ENCODE assay signal across 10 cellular contexts in the genomic region with DNA sequence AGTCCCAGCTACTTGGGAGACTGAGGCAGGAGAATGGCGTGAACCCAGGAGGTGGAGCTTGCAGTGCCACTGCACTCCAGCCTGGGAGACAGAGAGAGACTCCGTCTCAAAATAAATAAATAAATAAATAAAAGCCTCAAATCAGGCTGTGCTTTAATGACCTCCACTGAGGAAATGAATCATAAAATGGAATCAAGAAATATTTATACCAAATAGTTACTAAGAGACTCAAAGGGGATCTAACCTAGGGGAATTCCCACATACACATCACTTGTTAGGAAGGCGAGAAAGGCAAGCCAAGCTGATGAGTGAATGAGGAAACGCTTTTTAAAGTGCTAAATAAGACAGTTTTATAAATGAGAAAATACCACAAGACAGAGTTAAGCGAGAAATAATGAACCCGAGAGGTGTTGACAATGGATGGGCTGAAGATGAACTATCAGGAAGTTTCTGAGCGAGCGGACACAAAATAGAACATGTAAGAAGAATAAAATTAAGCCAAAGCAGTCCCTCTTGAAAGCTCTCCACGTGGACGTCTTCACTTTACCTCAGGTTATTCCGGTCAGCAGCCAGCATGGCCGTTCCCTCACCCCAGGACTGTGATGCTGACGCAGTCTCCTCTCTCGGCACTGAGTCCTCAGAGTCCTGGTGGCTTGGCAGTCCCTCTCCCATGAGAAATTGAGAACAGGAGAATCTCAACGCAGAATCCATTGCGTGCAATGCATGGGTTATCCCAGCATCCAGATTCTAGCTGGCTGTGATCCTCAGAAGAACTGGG. TPM values are rescaled to one million over a fixed set of nuclear protein-coding genes. Genes with fewer than 3 reads are reported as not detected.
DNase-seq lines count a peak whose midpoint lies in the region; TF ChIP-seq lines count a peak whose summit lies in the region.
"Had no signal": no experiment of that assay in that cellular context is flagged by ENCODE, and none has a peak within 500 bp of the region (broad histone marks: within the 10 kb centered on the region; RNA-seq: fewer than 3 reads in every experiment).

No MANE protein-coding gene starts in this region.

- 74 to 80% (median 77%) methylated on average over 16 of the region's 16 CpGs for WGBS in spleen, 5 donors

- no peak for TF ChIP-seq POLR2A in spleen (IDR thresholded peaks at IDR 0.05)

- in situ Hi-C loops in brain microvascular endothelial cell (cut with HindIII; ENCODE audit: low pct_ligation_motif_present, low sequenced_read_pairs), result no loop called here

- H3K9me3 ChIP-seq in spleen, result no peaks in the 10 kb centered on the region

- peak overlapping the region; percentile 15 for H3K4me3 ChIP-seq in brain microvascular endothelial cell (ENCODE audit: low read depth, low read length)
- H3K4me3 ChIP-seq in spleen, result no peak overlapping the region

- no peaks in the 10 kb centered on the region for H3K36me3 ChIP-seq in brain microvascular endothelial cell (replicated peaks)
- no peaks in the 10 kb centered on the region for H3K36me3 ChIP-seq in spleen

- H3K27ac ChIP-seq in brain microvascular endothelial cell, result peak overlapping the region; percentile 100
- peak overlapping the region in 6 of 8 donors; percentile 5 to 77 (median 56) for H3K27ac ChIP-seq in spleen

- H3K4me1 ChIP-seq in spleen, result peaks cover 0 to 23% (median 4%) of the 10 kb centered on the region in 6 donors

- intact Hi-C loops in spleen (cut with DNase I; ENCODE audit: low total_unique reads), result no loop called here

- DNase-seq in HCEC 1CT (peak; percentile 97), brain microvascular endothelial cell (peak; percentile 88), iPS-NIHi7 (ENCODE audit: extremely low spot score) (peak; percentile 7), spleen (no peak), NK-92 (lab: John Stamatoyannopoulos, UW; ENCODE audit: unreplicated experiment) (no peak), COLO668 (lab: John Stamatoyannopoulos, UW; ENCODE audit: unreplicated experiment) (no peak), OCI-M2 (lab: John Stamatoyannopoulos, UW; ENCODE audit: unreplicated experiment) (no peak)
- no peak for DNase-seq in stimulated activated CD8-positive, alpha-beta memory T cell treated with anti-CD3 and anti-CD28 coated beads, Interleukin-4, amount 100 ng/mL, for 48 hours
- DNase-seq: GDM1 had no signal

- H3K27me3 ChIP-seq in brain microvascular endothelial cell (replicated peaks), result no peaks in the 10 kb centered on the region
- no peaks in the 10 kb centered on the region for H3K27me3 ChIP-seq in spleen (replicated peaks in 1 of 7)

- TF ChIP-seq CTCF in brain microvascular endothelial cell (IDR thresholded peaks at IDR 0.05; ENCODE audit: low read depth, low read length, missing control alignments) (no peak), spleen (IDR thresholded peaks at IDR 0.05 in 8 of 11, conservative IDR thresholded peaks at IDR 0.05 in 3 of 11) (no peak)

RNA-seq across cellular contexts. Expression of gene PXDN, which starts 22.4 kb away (rescaled TPM):
- 10 to 100 TPM; 25.1 to 49.3 (median 38.7) TPM for total RNA-seq in spleen
- 1 to 10 TPM; 1.9 to 3.6 (median 1.9) TPM for polyA plus RNA-seq in spleen
- total RNA-seq: activated T-helper 17 cell treated with anti-CD3 and anti-CD28 coated beads, Interleukin-2, amount 50 U/mL, for 72 hours had no signal

Comparison
In these comparisons a context has a peak if more than half of its experiments do, and no peak if none do; other contexts are left out.
1. DNase-seq: peak in HCEC 1CT (single experiment), brain microvascular endothelial cell (single experiment) and iPS-NIHi7 (single experiment); none in spleen (single experiment), stimulated activated CD8-positive, alpha-beta memory T cell treated with anti-CD3 and anti-CD28 coated beads, Interleukin-4, amount 100 ng/mL, for 48 hours (single experiment), NK-92 (single experiment), COLO668 (single experiment) and OCI-M2 (single experiment).